1 cellular context compared by ENCODE assay signal in the genomic region with DNA sequence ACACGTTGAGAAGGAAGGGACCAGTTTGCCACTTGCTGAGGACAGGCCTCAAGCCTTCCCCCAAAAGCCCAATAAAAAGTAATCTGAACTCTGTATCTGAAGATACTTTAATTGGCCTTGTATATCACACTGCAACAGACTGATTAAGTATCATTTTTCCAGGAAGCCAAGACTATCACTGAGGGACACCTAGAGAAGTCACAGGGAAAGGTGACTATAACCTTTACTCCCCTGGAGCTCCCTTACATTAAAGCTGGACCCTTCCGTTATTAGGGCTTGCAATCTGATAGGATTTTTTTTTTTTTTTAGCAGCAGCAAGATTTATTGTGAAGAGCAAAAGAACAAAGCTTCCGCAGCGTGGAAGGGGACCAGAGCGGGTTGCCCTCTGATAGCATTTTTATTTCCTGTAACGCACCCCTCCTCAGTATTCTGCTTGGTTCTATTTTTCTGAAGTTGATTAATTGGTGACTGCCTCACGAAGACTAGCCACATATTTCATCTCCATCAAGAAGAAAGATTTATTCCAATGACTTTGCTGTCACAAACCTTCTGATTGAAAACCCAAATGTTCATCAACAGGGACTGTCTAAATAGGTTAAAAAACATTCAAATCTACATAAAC.
A peak's percentile ranks its signal among the peaks of the same experiment; 100 is the strongest.
TF ChIP-seq lines count a peak whose summit lies in the region.

No MANE protein-coding gene starts in this region.

TF ChIP-seq in HEK293, 187 proteins besides CTCF, POLR2A, EP300 and RAD21 (continued from another document):
- TF ChIP-seq, protein P1, sequence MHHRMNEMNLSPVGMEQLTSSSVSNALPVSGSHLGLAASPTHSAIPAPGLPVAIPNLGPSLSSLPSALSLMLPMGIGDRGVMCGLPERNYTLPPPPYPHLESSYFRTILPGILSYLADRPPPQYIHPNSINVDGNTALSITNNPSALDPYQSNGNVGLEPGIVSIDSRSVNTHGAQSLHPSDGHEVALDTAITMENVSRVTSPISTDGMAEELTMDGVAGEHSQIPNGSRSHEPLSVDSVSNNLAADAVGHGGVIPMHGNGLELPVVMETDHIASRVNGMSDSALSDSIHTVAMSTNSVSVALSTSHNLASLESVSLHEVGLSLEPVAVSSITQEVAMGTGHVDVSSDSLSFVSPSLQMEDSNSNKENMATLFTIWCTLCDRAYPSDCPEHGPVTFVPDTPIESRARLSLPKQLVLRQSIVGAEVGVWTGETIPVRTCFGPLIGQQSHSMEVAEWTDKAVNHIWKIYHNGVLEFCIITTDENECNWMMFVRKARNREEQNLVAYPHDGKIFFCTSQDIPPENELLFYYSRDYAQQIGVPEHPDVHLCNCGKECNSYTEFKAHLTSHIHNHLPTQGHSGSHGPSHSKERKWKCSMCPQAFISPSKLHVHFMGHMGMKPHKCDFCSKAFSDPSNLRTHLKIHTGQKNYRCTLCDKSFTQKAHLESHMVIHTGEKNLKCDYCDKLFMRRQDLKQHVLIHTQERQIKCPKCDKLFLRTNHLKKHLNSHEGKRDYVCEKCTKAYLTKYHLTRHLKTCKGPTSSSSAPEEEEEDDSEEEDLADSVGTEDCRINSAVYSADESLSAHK (tag by site-specific recombination; IDR thresholded peaks at IDR 0.05), result no peak
- TF ChIP-seq MYNN (tag by site-specific recombination; IDR thresholded peaks at IDR 0.05; ENCODE audit: borderline replicate concordance) (no peak), PRDM2 (tag by site-specific recombination; IDR thresholded peaks at IDR 0.05; ENCODE audit: borderline replicate concordance) (no peak), ZBTB17 (tag by site-specific recombination; IDR thresholded peaks at IDR 0.05) (peak; percentile 62; the same call in 1 of the 2 replicates), GLIS2 (tag by site-specific recombination; IDR thresholded peaks at IDR 0.05) (no peak), OSR2 (tag by site-specific recombination; IDR thresholded peaks at IDR 0.05) (peak; percentile 21; the same call in 1 of the 2 replicates), PRDM6 (tag by site-specific recombination; IDR thresholded peaks at IDR 0.05) (peak; percentile 18; the same call in 1 of the 2 replicates), ZNF530 (tag by site-specific recombination; IDR thresholded peaks at IDR 0.05; ENCODE audit: low read depth) (no peak), ZNF830 (tag by site-specific recombination; IDR thresholded peaks at IDR 0.05; ENCODE audit: low read depth) (no peak), ZNF24 (tag by site-specific recombination; IDR thresholded peaks at IDR 0.05) (no peak), HOXA7 (CRISPR knock-in tag; IDR thresholded peaks at IDR 0.05; ENCODE audit: borderline replicate concordance) (no peak), TSHZ1 (tag by site-specific recombination; IDR thresholded peaks at IDR 0.05; ENCODE audit: borderline replicate concordance) (no peak), ZNF214 (tag by site-specific recombination; IDR thresholded peaks at IDR 0.05; ENCODE audit: borderline replicate concordance) (no peak), ZNF112 (tag by site-specific recombination; IDR thresholded peaks at IDR 0.05) (no peak), PRDM1 (tag by site-specific recombination; IDR thresholded peaks at IDR 0.05) (no peak), MEIS1 (CRISPR knock-in tag; IDR thresholded peaks at IDR 0.05; ENCODE audit: borderline replicate concordance) (no peak), ZNF335 (tag by site-specific recombination; conservative IDR thresholded peaks at IDR 0.05) (no peak), ZNF211 (tag by site-specific recombination; IDR thresholded peaks at IDR 0.05; ENCODE audit: low read depth) (no peak), ZNF16 (tag by site-specific recombination; IDR thresholded peaks at IDR 0.05; ENCODE audit: low read depth) (no peak), ZBTB7A (tag by site-specific recombination; IDR thresholded peaks at IDR 0.05; ENCODE audit: low read depth) (no peak)
- TF ChIP-seq, protein P2, sequence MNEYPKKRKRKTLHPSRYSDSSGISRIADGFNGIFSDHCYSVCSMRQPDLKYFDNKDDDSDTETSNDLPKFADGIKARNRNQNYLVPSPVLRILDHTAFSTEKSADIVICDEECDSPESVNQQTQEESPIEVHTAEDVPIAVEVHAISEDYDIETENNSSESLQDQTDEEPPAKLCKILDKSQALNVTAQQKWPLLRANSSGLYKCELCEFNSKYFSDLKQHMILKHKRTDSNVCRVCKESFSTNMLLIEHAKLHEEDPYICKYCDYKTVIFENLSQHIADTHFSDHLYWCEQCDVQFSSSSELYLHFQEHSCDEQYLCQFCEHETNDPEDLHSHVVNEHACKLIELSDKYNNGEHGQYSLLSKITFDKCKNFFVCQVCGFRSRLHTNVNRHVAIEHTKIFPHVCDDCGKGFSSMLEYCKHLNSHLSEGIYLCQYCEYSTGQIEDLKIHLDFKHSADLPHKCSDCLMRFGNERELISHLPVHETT (tag by site-specific recombination; IDR thresholded peaks at IDR 0.05), result no peak
- TF ChIP-seq, protein P3, sequence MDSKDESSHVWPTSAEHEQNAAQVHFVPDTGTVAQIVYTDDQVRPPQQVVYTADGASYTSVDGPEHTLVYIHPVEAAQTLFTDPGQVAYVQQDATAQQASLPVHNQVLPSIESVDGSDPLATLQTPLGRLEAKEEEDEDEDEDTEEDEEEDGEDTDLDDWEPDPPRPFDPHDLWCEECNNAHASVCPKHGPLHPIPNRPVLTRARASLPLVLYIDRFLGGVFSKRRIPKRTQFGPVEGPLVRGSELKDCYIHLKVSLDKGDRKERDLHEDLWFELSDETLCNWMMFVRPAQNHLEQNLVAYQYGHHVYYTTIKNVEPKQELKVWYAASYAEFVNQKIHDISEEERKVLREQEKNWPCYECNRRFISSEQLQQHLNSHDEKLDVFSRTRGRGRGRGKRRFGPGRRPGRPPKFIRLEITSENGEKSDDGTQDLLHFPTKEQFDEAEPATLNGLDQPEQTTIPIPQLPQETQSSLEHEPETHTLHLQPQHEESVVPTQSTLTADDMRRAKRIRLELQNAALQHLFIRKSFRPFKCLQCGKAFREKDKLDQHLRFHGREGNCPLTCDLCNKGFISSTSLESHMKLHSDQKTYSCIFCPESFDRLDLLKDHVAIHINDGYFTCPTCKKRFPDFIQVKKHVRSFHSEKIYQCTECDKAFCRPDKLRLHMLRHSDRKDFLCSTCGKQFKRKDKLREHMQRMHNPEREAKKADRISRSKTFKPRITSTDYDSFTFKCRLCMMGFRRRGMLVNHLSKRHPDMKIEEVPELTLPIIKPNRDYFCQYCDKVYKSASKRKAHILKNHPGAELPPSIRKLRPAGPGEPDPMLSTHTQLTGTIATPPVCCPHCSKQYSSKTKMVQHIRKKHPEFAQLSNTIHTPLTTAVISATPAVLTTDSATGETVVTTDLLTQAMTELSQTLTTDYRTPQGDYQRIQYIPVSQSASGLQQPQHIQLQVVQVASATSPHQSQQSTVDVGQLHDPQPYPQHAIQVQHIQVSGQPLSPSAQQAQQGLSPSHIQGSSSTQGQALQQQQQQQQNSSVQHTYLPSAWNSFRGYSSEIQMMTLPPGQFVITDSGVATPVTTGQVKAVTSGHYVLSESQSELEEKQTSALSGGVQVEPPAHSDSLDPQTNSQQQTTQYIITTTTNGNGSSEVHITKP (tag by site-specific recombination; IDR thresholded peaks at IDR 0.05), result peak; percentile 28; the same call in 1 of the 2 replicates
TF ChIP-seq in HEK293: peak in this region for 6.
